In the genomic region with DNA sequence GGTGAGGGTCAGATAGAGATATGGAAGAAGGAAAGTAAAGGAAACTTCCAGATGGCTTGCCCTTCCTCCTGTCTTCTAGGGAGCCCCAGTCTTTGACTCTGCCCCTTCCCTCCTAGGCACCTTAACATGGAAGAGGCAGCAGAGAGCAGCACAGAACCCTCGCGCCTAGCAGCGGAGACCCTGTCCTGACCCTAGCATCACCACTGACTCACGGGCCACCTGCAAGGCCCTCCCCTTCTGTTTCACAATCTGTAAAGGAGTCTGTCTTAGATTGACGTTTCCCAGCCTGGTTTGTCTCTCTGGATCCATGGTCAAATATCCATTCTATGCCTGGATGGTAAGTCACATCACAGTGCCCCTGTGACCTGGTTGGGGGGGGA, we compare ENCODE assay signal across 19 cellular contexts. TPM values are rescaled to one million over a fixed set of nuclear protein-coding genes. Genes with fewer than 3 reads are reported as not detected.
"Had no signal": no experiment of that assay in that cellular context is flagged by ENCODE, and none has a peak within 500 bp of the region (broad histone marks: within the 10 kb centered on the region; RNA-seq: fewer than 3 reads in every experiment).

No MANE protein-coding gene starts in this region.

- DNase-seq: activated CD4-positive, alpha-beta T cell treated with anti-CD3 and anti-CD28 coated beads, Interleukin-2, amount 50 U/mL, for 48 hours; activated CD4-positive, CD25-positive, alpha-beta regulatory T cell treated with anti-CD3 and anti-CD28 coated beads, Interleukin-2, amount 50 U/mL, for 72 hours; activated gamma-delta T cell treated with Interleukin-2 at 50 U/mL for 16 hours; activated naive CD8-positive, alpha-beta T cell treated with anti-CD3 and anti-CD28 coated beads for 36 hours; activated T-cell treated with anti-CD3 and anti-CD28 coated beads, Interleukin-2, amount 50 U/mL, for 72 hours; anterior cingulate cortex; dorsolateral prefrontal cortex; esophagus squamous epithelium; foreskin fibroblast; heart right ventricle; right cardiac atrium; small intestine; T-helper 2 cell; thyroid gland; uterus had no signal

- H3K9me3 Mint-ChIP-seq: activated naive CD8-positive, alpha-beta T cell treated with anti-CD3 and anti-CD28 coated beads for 36 hours; activated T-cell treated with anti-CD3 and anti-CD28 coated beads, Interleukin-2, amount 50 U/mL, for 72 hours; mesothelial cell of epicardium; stimulated activated effector memory CD8-positive, alpha-beta T cell treated with anti-CD3 and anti-CD28 coated beads, Interleukin-12 subunit alpha, Interleukin-12 subunit beta, amount 100 ng/mL, for 72 hours had no signal

- H3K27me3 ChIP-seq: dorsolateral prefrontal cortex, thyroid gland, uterus had no signal

- H3K4me3 ChIP-seq: dorsolateral prefrontal cortex, esophagus squamous epithelium, heart right ventricle, thyroid gland, uterus had no signal

- H3K4me3 Mint-ChIP-seq: activated naive CD8-positive, alpha-beta T cell treated with anti-CD3 and anti-CD28 coated beads for 36 hours; activated T-cell treated with anti-CD3 and anti-CD28 coated beads, Interleukin-2, amount 50 U/mL, for 72 hours; mesothelial cell of epicardium; stimulated activated effector memory CD8-positive, alpha-beta T cell treated with anti-CD3 and anti-CD28 coated beads, Interleukin-12 subunit alpha, Interleukin-12 subunit beta, amount 100 ng/mL, for 72 hours had no signal

- H3K4me1 ChIP-seq: esophagus squamous epithelium, heart right ventricle, uterus had no signal

- H3K36me3 Mint-ChIP-seq: activated naive CD8-positive, alpha-beta T cell treated with anti-CD3 and anti-CD28 coated beads for 36 hours; stimulated activated effector memory CD8-positive, alpha-beta T cell treated with anti-CD3 and anti-CD28 coated beads, Interleukin-12 subunit alpha, Interleukin-12 subunit beta, amount 100 ng/mL, for 72 hours had no signal

- H3K9me3 ChIP-seq: esophagus squamous epithelium, heart right ventricle, thyroid gland, uterus had no signal

- H3K27ac ChIP-seq: dorsolateral prefrontal cortex, esophagus squamous epithelium, heart right ventricle, thyroid gland, uterus had no signal

- H3K36me3 ChIP-seq: esophagus squamous epithelium, heart right ventricle, thyroid gland, uterus had no signal

- H3K4me1 Mint-ChIP-seq: activated naive CD8-positive, alpha-beta T cell treated with anti-CD3 and anti-CD28 coated beads for 36 hours; stimulated activated effector memory CD8-positive, alpha-beta T cell treated with anti-CD3 and anti-CD28 coated beads, Interleukin-12 subunit alpha, Interleukin-12 subunit beta, amount 100 ng/mL, for 72 hours had no signal

- H3K27ac Mint-ChIP-seq: activated naive CD8-positive, alpha-beta T cell treated with anti-CD3 and anti-CD28 coated beads for 36 hours; activated T-cell treated with anti-CD3 and anti-CD28 coated beads, Interleukin-2, amount 50 U/mL, for 72 hours; stimulated activated effector memory CD8-positive, alpha-beta T cell treated with anti-CD3 and anti-CD28 coated beads, Interleukin-12 subunit alpha, Interleukin-12 subunit beta, amount 100 ng/mL, for 72 hours had no signal

- ATAC-seq: activated T-cell treated with anti-CD3 and anti-CD28 coated beads, Interleukin-2, amount 50 U/mL, for 72 hours; heart right ventricle; right cardiac atrium; stimulated activated effector memory CD8-positive, alpha-beta T cell treated with anti-CD3 and anti-CD28 coated beads, Interleukin-12 subunit alpha, Interleukin-12 subunit beta, amount 100 ng/mL, for 72 hours had no signal

RNA-seq across cellular contexts. Expression of gene RNU5B-1, which starts 29.0 kb away (rescaled TPM):
- total RNA-seq: activated T-cell treated with anti-CD3 and anti-CD28 coated beads, Interleukin-2, amount 50 U/mL, for 72 hours; esophagus squamous epithelium; lower leg skin; thyroid gland had no signal
- polyA plus RNA-seq: heart right ventricle, right cardiac atrium, small intestine had no signal

RNA-seq across cellular contexts. Expression of gene RNU5A-1, which starts 37.6 kb away (rescaled TPM):
- total RNA-seq: activated naive CD8-positive, alpha-beta T cell treated with anti-CD3 and anti-CD28 coated beads for 36 hours; activated T-cell treated with anti-CD3 and anti-CD28 coated beads, Interleukin-2, amount 50 U/mL, for 72 hours; esophagus squamous epithelium; heart right ventricle; lower leg skin; mesothelial cell of epicardium; posterior vena cava; thyroid gland; uterus had no signal
- polyA plus RNA-seq: heart right ventricle, right cardiac atrium, small intestine had no signal

RNA-seq across cellular contexts. Expression of gene IGDCC3, which starts 44.4 kb away (rescaled TPM):
- total RNA-seq: activated naive CD8-positive, alpha-beta T cell treated with anti-CD3 and anti-CD28 coated beads for 36 hours; activated T-cell treated with anti-CD3 and anti-CD28 coated beads, Interleukin-2, amount 50 U/mL, for 72 hours; esophagus squamous epithelium; lower leg skin; posterior vena cava had no signal
